23 cellular contexts compared by ENCODE assay signal in genomic region chr5:115810776-115811175, GRCh38. TPM values are rescaled to one million over a fixed set of nuclear protein-coding genes. Genes with fewer than 3 reads are reported as not detected.
DNase-seq lines count a peak whose midpoint lies in the region; ATAC-seq and TF ChIP-seq lines count a peak whose summit lies in the region.
"Had no signal": no experiment of that assay in that cellular context is flagged by ENCODE, and none has a peak within 500 bp of the region (broad histone marks: within the 10 kb centered on the region; RNA-seq: fewer than 3 reads in every experiment).

No MANE protein-coding gene starts in this region.

- peaks cover 6 to 16% of the 10 kb centered on the region in 2 donors for H3K4me1 Mint-ChIP-seq in natural killer cell treated with Interleukin-12 subunit alpha and Interleukin-12 subunit beta and Interleukin-15 and Interleukin-18, amount 100 ng/mL, for 72 hours (ENCODE audit: low read depth in 2 of 2)

- H3K9ac ChIP-seq in GM23248: no peak overlapping the region

- no peak for TF ChIP-seq CTCF in astrocyte of the spinal cord (IDR thresholded peaks at IDR 0.05; ENCODE audit: low read depth, low read length)
- TF ChIP-seq CTCF in fibroblast of the aortic adventitia (IDR thresholded peaks at IDR 0.05; ENCODE audit: insufficient read depth, low read length): no peak

- no peaks in the 10 kb centered on the region for H3K9me3 ChIP-seq in GM23248 (ENCODE audit: low read depth)
- H3K9me3 ChIP-seq: body of pancreas, thyroid gland had no signal

- peaks cover 14% of the 10 kb centered on the region for H3F3A ChIP-seq in GM23248 (ENCODE audit: insufficient read depth)

- peaks cover 12% of the 10 kb centered on the region for H3K4me1 ChIP-seq in GM23248 (ENCODE audit: insufficient read depth)

- H2AFZ ChIP-seq in GM23248: no peak overlapping the region

- H3K36me3 ChIP-seq in GM23248 (ENCODE audit: low read depth): no peaks in the 10 kb centered on the region
- H3K36me3 ChIP-seq: thyroid gland had no signal

- peak overlapping the region; percentile 1 for H3K4me2 ChIP-seq in GM23248 (ENCODE audit: unreplicated experiment)

- no peak overlapping the region for H3K4me3 Mint-ChIP-seq in natural killer cell treated with Interleukin-12 subunit alpha and Interleukin-12 subunit beta and Interleukin-15 and Interleukin-18, amount 100 ng/mL, for 72 hours
- H3K4me3 Mint-ChIP-seq: activated B cell treated with CpG ODN at 0.5 μM for 24 hours; activated CD8-positive, alpha-beta T cell treated with anti-CD3 and anti-CD28 coated beads, Interleukin-2, amount 10 ng/mL, durations not matched to agents 7 days and 5 days; activated T-cell treated with anti-CD3 and anti-CD28 coated beads, Interleukin-2, amount 50 U/mL, for 24 hours had no signal

- in situ Hi-C loops in GM23248 (cut with MboI) (no loop called here), astrocyte of the spinal cord (cut with HindIII; ENCODE audit: low sequenced_read_pairs) (no loop called here)

- no peak overlapping the region for H3K27ac ChIP-seq in GM23248
- H3K27ac ChIP-seq: body of pancreas, coronary artery, thyroid gland had no signal

- no peaks in the 10 kb centered on the region for H3K79me2 ChIP-seq in GM23248 (ENCODE audit: insufficient read depth)

- H3K9me3 Mint-ChIP-seq in natural killer cell treated with Interleukin-12 subunit alpha and Interleukin-12 subunit beta and Interleukin-15 and Interleukin-18, amount 100 ng/mL, for 72 hours: no peaks in the 10 kb centered on the region
- H3K9me3 Mint-ChIP-seq: activated B cell treated with CpG ODN at 0.5 μM for 24 hours; activated T-cell treated with anti-CD3 and anti-CD28 coated beads, Interleukin-2, amount 50 U/mL, for 24 hours had no signal

- ATAC-seq in natural killer cell treated with Interleukin-12 subunit alpha and Interleukin-12 subunit beta and Interleukin-15 and Interleukin-18, amount 100 ng/mL, for 72 hours: no peak
- ATAC-seq in GM19397 (IDR thresholded peaks at IDR 0.05; ENCODE audit: unreplicated experiment): no peak
- ATAC-seq: activated CD8-positive, alpha-beta T cell treated with anti-CD3 and anti-CD28 coated beads, Interleukin-2, amount 10 ng/mL, durations not matched to agents 7 days and 5 days; body of pancreas; HepG2 had no signal

- no peaks in the 10 kb centered on the region for H3K9me2 ChIP-seq in GM23248 (ENCODE audit: insufficient read depth)

- H3K36me3 Mint-ChIP-seq in natural killer cell treated with Interleukin-12 subunit alpha and Interleukin-12 subunit beta and Interleukin-15 and Interleukin-18, amount 100 ng/mL, for 72 hours: peaks cover 5% of the 10 kb centered on the region

- H3K4me3 ChIP-seq in GM23248 (no peak overlapping the region), astrocyte of the spinal cord (ENCODE audit: low read depth, low read length) (no peak overlapping the region), fibroblast of the aortic adventitia (ENCODE audit: low read depth, low read length) (no peak overlapping the region)
- H3K4me3 ChIP-seq: body of pancreas, coronary artery, thyroid gland had no signal

- H3K27me3 ChIP-seq in GM23248 (replicated peaks; ENCODE audit: insufficient read depth): peaks cover 15% of the 10 kb centered on the region
- H3K27me3 ChIP-seq: thyroid gland had no signal

- H4K20me1 ChIP-seq in GM23248 (ENCODE audit: insufficient read depth): no peaks in the 10 kb centered on the region

- no peak overlapping the region for H3K27ac Mint-ChIP-seq in natural killer cell treated with Interleukin-12 subunit alpha and Interleukin-12 subunit beta and Interleukin-15 and Interleukin-18, amount 100 ng/mL, for 72 hours
- H3K27ac Mint-ChIP-seq: activated B cell treated with CpG ODN at 0.5 μM for 24 hours; activated CD8-positive, alpha-beta T cell treated with anti-CD3 and anti-CD28 coated beads, Interleukin-2, amount 10 ng/mL, durations not matched to agents 7 days and 5 days; activated T-cell treated with anti-CD3 and anti-CD28 coated beads, Interleukin-2, amount 50 U/mL, for 24 hours had no signal

- H3K27me3 Mint-ChIP-seq in natural killer cell treated with Interleukin-12 subunit alpha and Interleukin-12 subunit beta and Interleukin-15 and Interleukin-18, amount 100 ng/mL, for 72 hours: peaks cover 40 to 55% of the 10 kb centered on the region in 2 donors

- DNase-seq in GM23248 (peak; percentile 56), astrocyte of the spinal cord (ENCODE audit: low read depth, low spot score) (peak; percentile 77), fibroblast of the aortic adventitia (ENCODE audit: low read depth) (peak; percentile 86), retina (no peak)
- DNase-seq in natural killer cell treated with Interleukin-12 subunit alpha and Interleukin-12 subunit beta and Interleukin-15 and Interleukin-18, amount 100 ng/mL, for 72 hours (ENCODE audit: low spot score): no peak
- DNase-seq in effector CD4-positive, alpha-beta T cell: no peak
- DNase-seq: activated B cell treated with CpG ODN at 0.5 μM for 24 hours; activated CD8-positive, alpha-beta T cell treated with anti-CD3 and anti-CD28 coated beads, Interleukin-2, amount 10 ng/mL, durations not matched to agents 7 days and 5 days; activated naive CD4-positive, alpha-beta T cell treated with anti-CD3 and anti-CD28 coated beads, Interleukin-2, amount 50 U/mL, for 16 hours; activated T-cell treated with anti-CD3 and anti-CD28 coated beads, Interleukin-2, amount 50 U/mL, for 24 hours; body of pancreas; DND-41; kidney glomerular epithelial cell; NCI-H1105; NCI-H2081; NCI-H510A; posterior cingulate gyrus; small intestine; stimulated activated naive CD4-positive, alpha-beta T cell treated with Interleukin-2 at 50 U/mL for 16 hours; thyroid gland had no signal

RNA-seq across cellular contexts. Expression of gene CDO1, which starts 5.7 kb away (rescaled TPM):
- 0.89 and 4.3 TPM in 2 replicates for total RNA-seq in GM23248 (2014; rRNA removed; shearing (Covaris generic))
- 2.1 and 2.2 TPM in 2 replicates for polyA plus RNA-seq in GM23248 (2016; fragmentation: Nextera tagmentation; extraction: Ambion mirVana)
- 7.0 and 24.8 TPM in 2 replicates for total RNA-seq in fibroblast of the aortic adventitia (ENCODE audit: low replicate concordance)
- not detected for total RNA-seq in natural killer cell treated with Interleukin-12 subunit alpha and Interleukin-12 subunit beta and Interleukin-15 and Interleukin-18, amount 100 ng/mL, for 72 hours
- total RNA-seq: activated B cell treated with CpG ODN at 0.5 μM for 24 hours had no signal

RNA-seq across cellular contexts. Expression of gene ATG12, which starts 30.6 kb away (rescaled TPM):
- 57.2 and 70.2 TPM in 2 replicates for total RNA-seq in GM23248 (2014; rRNA removed; shearing (Covaris generic))
- polyA plus RNA-seq in GM23248 (2016; fragmentation: Nextera tagmentation; extraction: Ambion mirVana): 121 and 126 TPM in 2 replicates
- total RNA-seq in fibroblast of the aortic adventitia (ENCODE audit: low replicate concordance): 88.2 and 105 TPM in 2 replicates
- 10 to 100 TPM; 35.1 to 63.9 TPM for total RNA-seq in natural killer cell treated with Interleukin-12 subunit alpha and Interleukin-12 subunit beta and Interleukin-15 and Interleukin-18, amount 100 ng/mL, for 72 hours

RNA-seq across cellular contexts. Expression of gene AP3S1, which starts 31.0 kb away (rescaled TPM):
- 430 and 550 TPM in 2 replicates for total RNA-seq in GM23248 (2014; rRNA removed; shearing (Covaris generic))
- 300 and 303 TPM in 2 replicates for polyA plus RNA-seq in GM23248 (2016; fragmentation: Nextera tagmentation; extraction: Ambion mirVana)
- total RNA-seq in fibroblast of the aortic adventitia (ENCODE audit: low replicate concordance): 109 and 237 TPM in 2 replicates
- 10 to 100 TPM; 35.8 to 56.4 TPM for total RNA-seq in natural killer cell treated with Interleukin-12 subunit alpha and Interleukin-12 subunit beta and Interleukin-15 and Interleukin-18, amount 100 ng/mL, for 72 hours

Comparison
In these comparisons a context has a peak if more than half of its experiments do, and no peak if none do; other contexts are left out.
1. DNase-seq: peak in GM23248 (single experiment), astrocyte of the spinal cord (single experiment) and fibroblast of the aortic adventitia (single experiment); none in natural killer cell treated with Interleukin-12 subunit alpha and Interleukin-12 subunit beta and Interleukin-15 and Interleukin-18, amount 100 ng/mL, for 72 hours (single experiment), effector CD4-positive, alpha-beta T cell (single experiment) and retina (single experiment).